Comparison of ENCODE assay signal across 8 cellular contexts in the genomic region with DNA sequence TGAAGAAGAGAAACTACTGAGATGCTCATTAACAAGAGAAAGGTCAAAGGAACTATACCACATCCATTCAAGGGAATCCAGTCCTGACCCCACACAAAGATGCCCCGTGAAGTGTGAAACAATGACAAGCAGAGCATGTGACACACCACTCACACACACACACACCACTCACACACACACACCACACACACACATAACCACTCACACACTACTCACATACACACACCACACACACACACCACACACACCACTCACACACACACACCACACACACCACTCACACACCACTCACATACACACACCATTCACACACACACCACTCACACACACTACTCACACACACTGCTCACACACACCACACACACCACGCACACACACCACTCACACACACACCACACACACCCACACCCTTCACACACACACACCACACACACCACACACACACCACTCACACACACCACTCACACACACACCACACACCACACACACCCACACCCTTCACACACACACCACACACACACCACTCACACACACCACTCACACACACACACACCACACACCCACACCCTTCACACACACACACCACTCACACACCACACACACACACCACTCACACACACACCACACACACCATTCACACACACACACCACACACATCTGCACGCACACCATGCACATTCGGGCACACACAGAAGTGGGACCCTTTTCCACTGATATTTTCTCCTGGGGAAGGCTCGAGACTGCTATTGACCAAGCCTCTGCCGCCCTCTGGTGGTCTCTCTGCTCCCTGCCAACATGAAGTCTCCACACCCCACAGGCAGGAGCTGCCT. TPM values are rescaled to one million over a fixed set of nuclear protein-coding genes. Genes with fewer than 3 reads are reported as not detected.
DNase-seq lines count a peak whose midpoint lies in the region; ATAC-seq, FAIRE-seq and TF ChIP-seq lines count a peak whose summit lies in the region.

No MANE protein-coding gene starts in this region.

- no peak overlapping the region for H3K27ac ChIP-seq in Karpas-422 (ENCODE audit: low read length)
- H3K27ac ChIP-seq in RWPE2 (ENCODE audit: poor library complexity, severe bottlenecking): no peak overlapping the region
- H3K27ac ChIP-seq in neutrophil: no peak overlapping the region

- H3K4me2 ChIP-seq in Karpas-422 (ENCODE audit: low read depth, low read length, poor library complexity, severe bottlenecking): no peak overlapping the region

- peak; percentile 64 for FAIRE-seq in D721Med (lab: Jason Lieb, UNC)

- DNase-seq in D721Med (ENCODE audit: insufficient read length, low spot score) (peak; percentile 80), Karpas-422 (peak; percentile 87), RWPE2 (ENCODE audit: low spot score) (peak; percentile 75), fibroblast of the conjunctiva (ENCODE audit: low read depth) (peak; percentile 61), stromal cell of bone marrow (ENCODE audit: low read depth) (peak; percentile 38)
- peak; percentile 62 for DNase-seq in activated T-helper 1 cell treated with anti-CD3 and anti-CD28 coated beads, Interleukin-12 subunit alpha, Interleukin-12 subunit beta, Interleukin-2, Interleukin-4 antibody, amounts not matched to agents 30 ng/mL and 10 ng/mL and 1 ng/mL, durations not matched to agents 14 hours and 24 hours and 36 hours (ENCODE audit: low spot score)

- no peaks in the 10 kb centered on the region for H3K9me3 Mint-ChIP-seq in activated T-helper 1 cell treated with anti-CD3 and anti-CD28 coated beads, Interleukin-12 subunit alpha, Interleukin-12 subunit beta, Interleukin-2, Interleukin-4 antibody, amounts not matched to agents 30 ng/mL and 10 ng/mL and 1 ng/mL, durations not matched to agents 14 hours and 24 hours and 36 hours

- no peak overlapping the region for H3K4me3 Mint-ChIP-seq in activated T-helper 1 cell treated with anti-CD3 and anti-CD28 coated beads, Interleukin-12 subunit alpha, Interleukin-12 subunit beta, Interleukin-2, Interleukin-4 antibody, amounts not matched to agents 30 ng/mL and 10 ng/mL and 1 ng/mL, durations not matched to agents 14 hours and 24 hours and 36 hours

- H3K27ac Mint-ChIP-seq in activated T-helper 1 cell treated with anti-CD3 and anti-CD28 coated beads, Interleukin-12 subunit alpha, Interleukin-12 subunit beta, Interleukin-2, Interleukin-4 antibody, amounts not matched to agents 30 ng/mL and 10 ng/mL and 1 ng/mL, durations not matched to agents 14 hours and 24 hours and 36 hours: peak overlapping the region; percentile 20

- H3K27me3 ChIP-seq in Karpas-422 (ENCODE audit: low read length) (no peaks in the 10 kb centered on the region), RWPE2 (ENCODE audit: insufficient read depth, poor library complexity, severe bottlenecking) (no peaks in the 10 kb centered on the region), neutrophil (no peaks in the 10 kb centered on the region)

- H3K4me1 Mint-ChIP-seq in activated T-helper 1 cell treated with anti-CD3 and anti-CD28 coated beads, Interleukin-12 subunit alpha, Interleukin-12 subunit beta, Interleukin-2, Interleukin-4 antibody, amounts not matched to agents 30 ng/mL and 10 ng/mL and 1 ng/mL, durations not matched to agents 14 hours and 24 hours and 36 hours (ENCODE audit: low read depth): peaks cover 6% of the 10 kb centered on the region

- no peaks in the 10 kb centered on the region for H4K20me1 ChIP-seq in Karpas-422 (ENCODE audit: insufficient read depth, low read depth, low read length)

- H3K4me1 ChIP-seq in Karpas-422 (ENCODE audit: low read length) (no peaks in the 10 kb centered on the region), RWPE2 (ENCODE audit: insufficient read depth, poor library complexity, severe bottlenecking) (no peaks in the 10 kb centered on the region), neutrophil (ENCODE audit: control insufficient read depth in 1 of 2, insufficient read depth in 1 of 2, low read depth in 1 of 2, low read length in 1 of 2) (no peaks in the 10 kb centered on the region)

- H3K36me3 Mint-ChIP-seq in activated T-helper 1 cell treated with anti-CD3 and anti-CD28 coated beads, Interleukin-12 subunit alpha, Interleukin-12 subunit beta, Interleukin-2, Interleukin-4 antibody, amounts not matched to agents 30 ng/mL and 10 ng/mL and 1 ng/mL, durations not matched to agents 14 hours and 24 hours and 36 hours (ENCODE audit: low read depth): peaks cover 15% of the 10 kb centered on the region

- H3K27me3 Mint-ChIP-seq in activated T-helper 1 cell treated with anti-CD3 and anti-CD28 coated beads, Interleukin-12 subunit alpha, Interleukin-12 subunit beta, Interleukin-2, Interleukin-4 antibody, amounts not matched to agents 30 ng/mL and 10 ng/mL and 1 ng/mL, durations not matched to agents 14 hours and 24 hours and 36 hours (ENCODE audit: insufficient read depth): no peaks in the 10 kb centered on the region

- H3K9ac ChIP-seq in Karpas-422 (ENCODE audit: low read length): no peak overlapping the region

- no peaks in the 10 kb centered on the region for H3K9me2 ChIP-seq in Karpas-422 (replicated peaks; ENCODE audit: insufficient read depth, low read length)

- no peaks in the 10 kb centered on the region for H3K79me2 ChIP-seq in Karpas-422 (ENCODE audit: low read length)

- peaks cover 9% of the 10 kb centered on the region; the same call in 1 of the 2 replicates for H3K36me3 ChIP-seq in Karpas-422 (ENCODE audit: insufficient read depth, low read length)
- H3K36me3 ChIP-seq in RWPE2 (ENCODE audit: low read depth): peaks cover 25% of the 10 kb centered on the region
- peaks cover 50% of the 10 kb centered on the region for H3K36me3 ChIP-seq in neutrophil

- ATAC-seq in RWPE2 (ENCODE audit: low read depth) (peak; percentile 95), HG03025 (IDR thresholded peaks at IDR 0.05; ENCODE audit: low FRiP score, unreplicated experiment) (no peak)

- intact Hi-C loops in activated T-helper 1 cell treated with anti-CD3 and anti-CD28 coated beads, Interleukin-12 subunit alpha, Interleukin-12 subunit beta, Interleukin-2, Interleukin-4 antibody, amounts not matched to agents 30 ng/mL and 10 ng/mL and 1 ng/mL, durations not matched to agents 14 hours and 24 hours and 36 hours (cut with micrococcal nuclease): loop anchor here (1.0 to 2.0 kb wide), 4 partner anchors 18 to 179 kb away; a partner anchor contains a TSS

- H3K9me3 ChIP-seq in Karpas-422 (ENCODE audit: low read length) (no peaks in the 10 kb centered on the region), RWPE2 (ENCODE audit: severe bottlenecking) (peaks cover 2% of the 10 kb centered on the region), neutrophil (no peaks in the 10 kb centered on the region)

- no peak overlapping the region for H2AFZ ChIP-seq in Karpas-422 (ENCODE audit: low read length)

- H3K4me3 ChIP-seq in Karpas-422 (ENCODE audit: low read length): no peak overlapping the region
- H3K4me3 ChIP-seq in RWPE2 (ENCODE audit: severe bottlenecking): no peak overlapping the region
- no peak overlapping the region for H3K4me3 ChIP-seq in neutrophil (ENCODE audit: low read depth in 1 of 2, low read length in 1 of 2)

- TF ChIP-seq CTCF in D721Med (IDR thresholded peaks at IDR 0.05; ENCODE audit: insufficient read depth, missing control alignments): peak; percentile 96
- TF ChIP-seq CTCF in RWPE2 (IDR thresholded peaks at IDR 0.05; ENCODE audit: poor library complexity, severe bottlenecking): peak; percentile 84
- peak; percentile 89 for TF ChIP-seq CTCF in neutrophil (IDR thresholded peaks at IDR 0.05)

RNA-seq across cellular contexts. Expression of a gene that starts 32.0 kb away (rescaled TPM):
- total RNA-seq in Karpas-422 (2014; rRNA removed; shearing (Covaris generic); ENCODE audit: low replicate concordance): 72.0 and 181 TPM in 2 replicates
- 99.4 and 112 TPM in 2 replicates for total RNA-seq in activated T-helper 1 cell treated with anti-CD3 and anti-CD28 coated beads, Interleukin-12 subunit alpha, Interleukin-12 subunit beta, Interleukin-2, Interleukin-4 antibody, amounts not matched to agents 30 ng/mL and 10 ng/mL and 1 ng/mL, durations not matched to agents 14 hours and 24 hours and 36 hours

RNA-seq across cellular contexts. Expression of a gene that starts 32.1 kb away (rescaled TPM):
- 7.0 and 20.7 TPM in 2 replicates for total RNA-seq in Karpas-422 (2014; rRNA removed; shearing (Covaris generic); ENCODE audit: low replicate concordance)
- 19.0 and 20.0 TPM in 2 replicates for total RNA-seq in activated T-helper 1 cell treated with anti-CD3 and anti-CD28 coated beads, Interleukin-12 subunit alpha, Interleukin-12 subunit beta, Interleukin-2, Interleukin-4 antibody, amounts not matched to agents 30 ng/mL and 10 ng/mL and 1 ng/mL, durations not matched to agents 14 hours and 24 hours and 36 hours

RNA-seq across cellular contexts. Expression of a gene that starts 54.9 kb away (rescaled TPM):
- total RNA-seq in Karpas-422 (2014; rRNA removed; shearing (Covaris generic); ENCODE audit: low replicate concordance): 4.4 and 8.5 TPM in 2 replicates
- 20.6 and 21.5 TPM in 2 replicates for total RNA-seq in activated T-helper 1 cell treated with anti-CD3 and anti-CD28 coated beads, Interleukin-12 subunit alpha, Interleukin-12 subunit beta, Interleukin-2, Interleukin-4 antibody, amounts not matched to agents 30 ng/mL and 10 ng/mL and 1 ng/mL, durations not matched to agents 14 hours and 24 hours and 36 hours

RNA-seq across cellular contexts. Expression of a gene that starts 54.9 kb away (rescaled TPM):
- total RNA-seq in Karpas-422 (2014; rRNA removed; shearing (Covaris generic); ENCODE audit: low replicate concordance): 6.5 and 12.2 TPM in 2 replicates
- total RNA-seq in activated T-helper 1 cell treated with anti-CD3 and anti-CD28 coated beads, Interleukin-12 subunit alpha, Interleukin-12 subunit beta, Interleukin-2, Interleukin-4 antibody, amounts not matched to agents 30 ng/mL and 10 ng/mL and 1 ng/mL, durations not matched to agents 14 hours and 24 hours and 36 hours: 22.2 and 24.1 TPM in 2 replicates
